ENCODE assay signal across 21 cellular contexts in genomic region chr17:63996430-63997182, GRCh38. TPM values are rescaled to one million over a fixed set of nuclear protein-coding genes. Genes with fewer than 3 reads are reported as not detected.
DNase-seq lines count a peak whose midpoint lies in the region; ATAC-seq and TF ChIP-seq lines count a peak whose summit lies in the region.
"Had no signal": no experiment of that assay in that cellular context is flagged by ENCODE, and none has a peak within 500 bp of the region (broad histone marks: within the 10 kb centered on the region; RNA-seq: fewer than 3 reads in every experiment).

No MANE protein-coding gene starts in this region.

- no peak for TF ChIP-seq EP300 in suprapubic skin (IDR thresholded peaks at IDR 0.05)

- H3K4me3 ChIP-seq in suprapubic skin, result no peak overlapping the region
- H3K4me3 ChIP-seq: ascending aorta, hepatocyte, K562 had no signal

- TF ChIP-seq POLR2A in suprapubic skin (IDR thresholded peaks at IDR 0.05), result no peak

- H3K27me3 Mint-ChIP-seq in activated T-cell treated with anti-CD3 and anti-CD28 coated beads, Interleukin-2, amount 50 U/mL, for 24 hours, result peaks cover 3% of the 10 kb centered on the region
- no peaks in the 10 kb centered on the region for H3K27me3 Mint-ChIP-seq in activated T-helper 17 cell treated with anti-CD3 and anti-CD28 coated beads, Interleukin-2, amount 50 U/mL, for 72 hours

- WGBS in suprapubic skin, result 97% methylated on average over 11 of the region's 11 CpGs

- H3K4me1 ChIP-seq in suprapubic skin, result peaks cover 15% of the 10 kb centered on the region

- no peak for TF ChIP-seq CTCF in suprapubic skin (IDR thresholded peaks at IDR 0.05)

- no peaks in the 10 kb centered on the region for H3K36me3 ChIP-seq in suprapubic skin
- H3K36me3 ChIP-seq: ascending aorta, upper lobe of left lung had no signal

- no peak overlapping the region for H3K27ac Mint-ChIP-seq in activated T-cell treated with anti-CD3 and anti-CD28 coated beads, Interleukin-2, amount 50 U/mL, for 24 hours
- no peak overlapping the region for H3K27ac Mint-ChIP-seq in activated T-helper 17 cell treated with anti-CD3 and anti-CD28 coated beads, Interleukin-2, amount 50 U/mL, for 72 hours
- H3K27ac Mint-ChIP-seq: activated T-helper 2 cell treated with anti-CD3 and anti-CD28 coated beads, Interferon-gamma antibody, Interleukin-2, Interleukin-4, amounts not matched to agents 10 μg/mL and 5 μg/mL and 100 μg/mL, durations not matched to agents 14 hours and 24 hours and 36 hours had no signal

- no peak overlapping the region for H3K27ac ChIP-seq in suprapubic skin
- H3K27ac ChIP-seq: ascending aorta, hepatocyte had no signal

- H3K4me1 Mint-ChIP-seq in activated T-cell treated with anti-CD3 and anti-CD28 coated beads, Interleukin-2, amount 50 U/mL, for 24 hours (ENCODE audit: low read depth), result peaks cover 34% of the 10 kb centered on the region
- peaks cover 29% of the 10 kb centered on the region for H3K4me1 Mint-ChIP-seq in activated T-helper 17 cell treated with anti-CD3 and anti-CD28 coated beads, Interleukin-2, amount 50 U/mL, for 72 hours

- H3K36me3 Mint-ChIP-seq in activated T-cell treated with anti-CD3 and anti-CD28 coated beads, Interleukin-2, amount 50 U/mL, for 24 hours (ENCODE audit: low read depth), result peaks cover 1% of the 10 kb centered on the region
- no peaks in the 10 kb centered on the region for H3K36me3 Mint-ChIP-seq in activated T-helper 17 cell treated with anti-CD3 and anti-CD28 coated beads, Interleukin-2, amount 50 U/mL, for 72 hours (ENCODE audit: low read depth)

- peak; percentile 20 for DNase-seq in activated T-cell treated with anti-CD3 and anti-CD28 coated beads, Interleukin-2, amount 50 U/mL, for 24 hours
- DNase-seq in activated T-cell treated with anti-CD3 and anti-CD28 coated beads for 4 hours (no peak), mesenteric fat pad (ENCODE audit: low spot score) (peak; percentile 76), suprapubic skin (ENCODE audit: low spot score in 2 of 2) (peak; percentile 31 to 32), cortex of kidney (lab: John Stamatoyannopoulos, UW) (no peak)
- DNase-seq: kidney; mesenchymal stem cell; NCI-H2029; NCI-H446; retina; stimulated activated naive CD4-positive, alpha-beta T cell had no signal

- no peaks in the 10 kb centered on the region for H3K9me3 Mint-ChIP-seq in activated T-cell treated with anti-CD3 and anti-CD28 coated beads, Interleukin-2, amount 50 U/mL, for 24 hours
- no peaks in the 10 kb centered on the region for H3K9me3 Mint-ChIP-seq in activated T-helper 17 cell treated with anti-CD3 and anti-CD28 coated beads, Interleukin-2, amount 50 U/mL, for 72 hours
- H3K9me3 Mint-ChIP-seq: activated T-helper 2 cell treated with anti-CD3 and anti-CD28 coated beads, Interferon-gamma antibody, Interleukin-2, Interleukin-4, amounts not matched to agents 10 μg/mL and 5 μg/mL and 100 μg/mL, durations not matched to agents 14 hours and 24 hours and 36 hours had no signal

- no peaks in the 10 kb centered on the region for H3K9me3 ChIP-seq in suprapubic skin
- H3K9me3 ChIP-seq: ascending aorta, upper lobe of left lung had no signal

- H3K4me3 Mint-ChIP-seq in activated T-cell treated with anti-CD3 and anti-CD28 coated beads, Interleukin-2, amount 50 U/mL, for 24 hours, result no peak overlapping the region
- peak overlapping the region; percentile 82 for H3K4me3 Mint-ChIP-seq in activated T-helper 17 cell treated with anti-CD3 and anti-CD28 coated beads, Interleukin-2, amount 50 U/mL, for 72 hours

- ATAC-seq in activated T-helper 17 cell treated with anti-CD3 and anti-CD28 coated beads, Interleukin-2, amount 50 U/mL, for 72 hours (replicated peaks), result no peak
- ATAC-seq in GM18868 (IDR thresholded peaks at IDR 0.05; ENCODE audit: unreplicated experiment) (no peak), HG02970 (IDR thresholded peaks at IDR 0.05; ENCODE audit: low FRiP score, unreplicated experiment) (no peak)
- ATAC-seq: K562, SK-N-SH treated with all-trans-retinoic acid at 6 μM for 48 hours had no signal

- H3K27me3 ChIP-seq in suprapubic skin, result peaks cover 51% of the 10 kb centered on the region
- H3K27me3 ChIP-seq: upper lobe of left lung had no signal

RNA-seq across cellular contexts. Expression of gene PRR29, which starts 1.5 kb away (rescaled TPM):
- 1 to 10 TPM; 2.9 to 3.2 TPM for total RNA-seq in activated T-helper 17 cell treated with anti-CD3 and anti-CD28 coated beads, Interleukin-2, amount 50 U/mL, for 72 hours
- total RNA-seq in mesenteric fat pad, result 0.90 TPM
- under 1 TPM in 1 of 4 donors, not detected in 3; 0.30 TPM for total RNA-seq in suprapubic skin
- total RNA-seq: A673, K562 had no signal

RNA-seq across cellular contexts. Expression of gene ICAM2, which starts 23.8 kb away (rescaled TPM):
- total RNA-seq in activated T-helper 17 cell treated with anti-CD3 and anti-CD28 coated beads, Interleukin-2, amount 50 U/mL, for 72 hours, result 10 to 100 TPM; 43.0 to 54.9 TPM
- total RNA-seq in mesenteric fat pad (75.2 TPM), suprapubic skin (10 to 100 TPM in 2 of 4 donors, 1 to 10 TPM in 2; 8.4 to 32.5 (median 14.9) TPM)

RNA-seq across cellular contexts. Expression of gene SCN4A, which starts 23.9 kb away (rescaled TPM):
- total RNA-seq in activated T-helper 17 cell treated with anti-CD3 and anti-CD28 coated beads, Interleukin-2, amount 50 U/mL, for 72 hours, result under 1 TPM; 0.32 to 0.37 TPM
- total RNA-seq in mesenteric fat pad (27.1 TPM), suprapubic skin (1 to 10 TPM in 2 of 4 donors, under 1 TPM in 2; 0.45 to 4.5 (median 1.6) TPM)

Comparison
In these comparisons a context has a peak if more than half of its experiments do, and no peak if none do; other contexts are left out.
1. DNase-seq: peak in activated T-cell treated with anti-CD3 and anti-CD28 coated beads, Interleukin-2, amount 50 U/mL, for 24 hours (single experiment), mesenteric fat pad (single experiment) and suprapubic skin (2 of 2); none in activated T-cell treated with anti-CD3 and anti-CD28 coated beads for 4 hours (single experiment) and cortex of kidney (single experiment).